8 cellular contexts compared by ENCODE assay signal in the genomic region with DNA sequence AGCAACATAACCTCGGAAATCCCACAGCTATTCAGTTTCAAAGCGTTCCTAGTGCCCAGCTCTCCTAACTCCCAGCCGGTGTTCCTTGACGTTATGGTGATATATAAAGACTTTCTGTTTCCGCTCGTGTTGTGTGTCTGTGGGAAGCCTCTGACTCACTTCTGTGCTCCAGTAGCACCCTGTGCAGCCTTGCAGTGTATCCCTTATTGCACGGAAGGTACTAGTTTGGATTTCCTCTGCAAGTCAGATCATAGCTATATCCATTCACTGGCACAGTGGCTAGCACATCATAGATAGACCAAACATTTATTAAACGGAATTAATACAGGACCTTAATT. TPM values are rescaled to one million over a fixed set of nuclear protein-coding genes. Genes with fewer than 3 reads are reported as not detected.
DNase-seq lines count a peak whose midpoint lies in the region; ATAC-seq, FAIRE-seq and TF ChIP-seq lines count a peak whose summit lies in the region.

No MANE protein-coding gene starts in this region.

- TF ChIP-seq CTCF in A549 (IDR thresholded peaks at IDR 0.05) (no peak), GM12878 (IDR thresholded peaks at IDR 0.05 in 2 of 3, conservative IDR thresholded peaks at IDR 0.05 in 1 of 3; ENCODE audit: control insufficient read depth in 2 of 3, extremely low read depth in 1 of 3, insufficient read depth in 1 of 3, low read depth in 3 of 3, low read length in 3 of 3) (no peak)

- TF ChIP-seq POLR2A in A549 (IDR thresholded peaks at IDR 0.05; ENCODE audit: low read length) (no peak), GM12878 (IDR thresholded peaks at IDR 0.05; ENCODE audit: low read depth, low read length) (no peak)

- FAIRE-seq in A549 (lab: Jason Lieb, UNC): no peak
- FAIRE-seq in RCC 7860 (lab: Jason Lieb, UNC): no peak
- peak; percentile 54 for FAIRE-seq in GM12878 (lab: Jason Lieb, UNC)

- ATAC-seq in A549 (peak; percentile 12 to 48; a peak in 3 of 6 replicates), GM18502 (IDR thresholded peaks at IDR 0.05; ENCODE audit: poor library complexity, unreplicated experiment) (peak; percentile 37), HG03025 (IDR thresholded peaks at IDR 0.05; ENCODE audit: low FRiP score, unreplicated experiment) (peak; percentile 16), GM12878 (peak; percentile 55)

- no peaks in the 10 kb centered on the region for H4K20me1 ChIP-seq in GM12878 (ENCODE audit: control insufficient read depth, insufficient read depth)

- SMC1A ChIA-PET in GM12878 (lab: Charles Lee; ENCODE audit: uncharacterized antibody, unreplicated experiment): interaction anchor here (0.6 to 0.8 kb wide), 2 partner anchors 149 to 865 kb away, joined by 3 read pairs; no protein-coding TSS in a partner anchor

- DNase-seq in A549 (ENCODE audit: low read depth in 1 of 2, low spot score in 1 of 2): peak in 1 of 2 experiments; percentile 5
- DNase-seq in RCC 7860 (ENCODE audit: low spot score): peak; percentile 68
- DNase-seq in GM12878 (ENCODE audit: low read depth, low spot score): peak; percentile 2
- no peak for DNase-seq in HT-29 (ENCODE audit: low spot score)

- no peaks in the 10 kb centered on the region for H3K9me3 ChIP-seq in A549
- H3K9me3 ChIP-seq in GM12878 (replicated peaks; ENCODE audit: control insufficient read depth, insufficient read depth, low read length): no peaks in the 10 kb centered on the region
- no peaks in the 10 kb centered on the region for H3K9me3 ChIP-seq in iPS-18a (ENCODE audit: control insufficient read depth, low read depth, low read length)

- intact Hi-C loops in GM12878 (cut with micrococcal nuclease; ENCODE audit: unreplicated experiment): no loop called here

- CTCF ChIA-PET in A549 (lab: Yijun Ruan, JAX): no interaction called here
- CTCF ChIA-PET in GM12878 (lab: Yijun Ruan, JAX): interaction anchor here (1.0 to 1.4 kb wide), 3 partner anchors 81 to 208 kb away, joined by 3 to 6 read pairs (median 3); no protein-coding TSS in a partner anchor

- H3K4me2 ChIP-seq in A549 (peak overlapping the region; percentile 77), GM12878 (ENCODE audit: control insufficient read depth, insufficient read depth) (peak overlapping the region; percentile 89)

- H3K4me3 ChIP-seq in A549 (peak overlapping the region; percentile 55), GM12878 (peak overlapping the region; percentile 88), iPS-18a (ENCODE audit: low read length) (peak overlapping the region; percentile 93), skin epidermis (peak overlapping the region; percentile 48 to 78 (median 68))

- H3K27me3 ChIP-seq in GM12878 (replicated peaks in 1 of 2; ENCODE audit: control insufficient read depth in 2 of 2, insufficient read depth in 2 of 2, low read length in 1 of 2) (no peaks in the 10 kb centered on the region), iPS-18a (ENCODE audit: control insufficient read depth, insufficient read depth, low read length) (no peaks in the 10 kb centered on the region)

- no peak for TF ChIP-seq EP300 in A549 (IDR thresholded peaks at IDR 0.05)
- TF ChIP-seq EP300 in GM12878 (IDR thresholded peaks at IDR 0.05; ENCODE audit: borderline replicate concordance in 1 of 2, control insufficient read depth in 1 of 2, low read depth in 2 of 2, low read length in 2 of 2): no peak

- H2AFZ ChIP-seq in GM12878 (ENCODE audit: control insufficient read depth, low read depth, low read length): peak overlapping the region; percentile 97

- no peaks in the 10 kb centered on the region for H3K79me2 ChIP-seq in GM12878 (ENCODE audit: control insufficient read depth, insufficient read depth, low read length)

- H3K4me1 ChIP-seq in A549: 0 out of 3 replicates have a peak, but pooled peaks cover 4% of the 10 kb centered on the region
- H3K4me1 ChIP-seq in GM12878 (ENCODE audit: control insufficient read depth, insufficient read depth, low read length): peaks cover 3% of the 10 kb centered on the region; the same call in 1 of the 2 replicates
- H3K4me1 ChIP-seq in iPS-18a (ENCODE audit: control insufficient read depth, low read depth, low read length): no peaks in the 10 kb centered on the region

- RAD21 ChIA-PET in GM12878 (lab: Charles Lee; ENCODE audit: unreplicated experiment): interaction anchor here (0.6 to 1.1 kb wide), 2 partner anchors 80 to 86 kb away, joined by 3 read pairs; no protein-coding TSS in a partner anchor

- H3K9ac ChIP-seq in GM12878 (ENCODE audit: control insufficient read depth, insufficient read depth, low read length): peak overlapping the region; percentile 68
- H3K9ac ChIP-seq in iPS-18a (ENCODE audit: low read length): peak overlapping the region; percentile 84

- 2% methylated on average over 8 of the region's 8 CpGs for WGBS in A549 (ENCODE audit: missing lambda C conversion rate)
- under 1% methylated on average over 8 of the region's 8 CpGs for WGBS in GM12878 (ENCODE audit: insufficient coverage, insufficient replicate concordance, low lambda C conversion rate, missing lambda C conversion rate)

- POLR2A ChIA-PET in A549 (lab: Yijun Ruan, JAX) (no interaction called here), GM12878 (lab: Charles Lee) (interaction anchor here (0.6 kb wide), 1 partner anchor 524 kb away, joined by 3 read pairs; no protein-coding TSS in a partner anchor)

- H3K27ac ChIP-seq in A549 (peak overlapping the region; percentile 77 to 96), GM12878 (ENCODE audit: control insufficient read depth, insufficient read depth) (no peak overlapping the region; the same call in 1 of the 2 replicates), iPS-18a (ENCODE audit: low read length) (peak overlapping the region; percentile 27), skin epidermis (peak overlapping the region in 20 of 21 experiments; percentile 32 to 90 (median 76))

- in situ Hi-C loops in GM12878 (cut with MboI): no loop called here

- no TSS peak for BruUV-seq in GM12878 (replicated peaks; lab: Mats Ljungman, UMichigan)

- no peak for TF ChIP-seq RAD21 in A549 (conservative IDR thresholded peaks at IDR 0.05 in 1 of 2, IDR thresholded peaks at IDR 0.05 in 1 of 2)
- TF ChIP-seq RAD21 in GM12878 (IDR thresholded peaks at IDR 0.05; ENCODE audit: insufficient read depth, low read depth, low read length): no peak

- no peaks in the 10 kb centered on the region for H3K36me3 ChIP-seq in GM12878 (ENCODE audit: control insufficient read depth in 2 of 2, insufficient read depth in 2 of 2, low read length in 1 of 2)
- no peaks in the 10 kb centered on the region for H3K36me3 ChIP-seq in iPS-18a (ENCODE audit: control insufficient read depth, low read depth, low read length)

TF ChIP-seq in A549, 52 proteins besides CTCF, POLR2A, EP300 and RAD21 (continues in another document):
- TF ChIP-seq CHD4 (IDR thresholded peaks at IDR 0.05; ENCODE audit: borderline replicate concordance) (no peak), NFE2L2 (conservative IDR thresholded peaks at IDR 0.05; ENCODE audit: low read length) (no peak), FOSB (CRISPR knock-in tag; IDR thresholded peaks at IDR 0.05) (no peak), MAFK (IDR thresholded peaks at IDR 0.05; ENCODE audit: partially characterized antibody) (no peak), EHF (CRISPR knock-in tag; IDR thresholded peaks at IDR 0.05) (no peak), SMC3 (IDR thresholded peaks at IDR 0.05) (no peak), ZNF302 (CRISPR knock-in tag; IDR thresholded peaks at IDR 0.05) (no peak), HEYL (CRISPR knock-in tag; IDR thresholded peaks at IDR 0.05) (no peak)
- TF ChIP-seq, protein P1, sequence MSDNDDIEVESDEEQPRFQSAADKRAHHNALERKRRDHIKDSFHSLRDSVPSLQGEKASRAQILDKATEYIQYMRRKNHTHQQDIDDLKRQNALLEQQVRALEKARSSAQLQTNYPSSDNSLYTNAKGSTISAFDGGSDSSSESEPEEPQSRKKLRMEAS (IDR thresholded peaks at IDR 0.05): no peak

TF ChIP-seq in GM12878, 131 proteins besides CTCF, POLR2A, EP300 and RAD21 (continues in another document):
- no peak for TF ChIP-seq CHD1 (IDR thresholded peaks at IDR 0.05; ENCODE audit: low read depth, low read length)
- no peak for TF ChIP-seq NRF1 (conservative IDR thresholded peaks at IDR 0.05; ENCODE audit: low read depth, low read length)
- no peak for TF ChIP-seq BMI1 (IDR thresholded peaks at IDR 0.05; ENCODE audit: borderline replicate concordance)

RNA-seq across cellular contexts. Expression of a gene that starts 0.6 kb away (rescaled TPM):
- polyA plus RNA-seq in A549 (2011; rRNA removed) (10.5 and 11.1 TPM in 2 replicates), A549 (2017; fragmentation: RNase III; extraction: RNeasy Plus Mini Kit Qiagen cat#74134 plus additional on column Dnase treatment) (3.9 to 4.9 TPM (median 4.4 TPM) in 3 replicates), GM12878 (2011; rRNA removed) (4.5 and 5.0 TPM in 2 replicates), GM12878 (2014; fragmentation: Illumina TruSeq; extraction: Trizol) (3.3 and 4.9 TPM in 2 replicates), GM12878 (2014; fragmentation: Nextera tagmentation; extraction: Ambion mirVana) (1 to 10 TPM; 2.4 to 2.8 TPM), GM12878 (2014; rRNA removed) (3.6 and 3.9 TPM in 2 replicates), GM12878 (2016; fragmentation: Nextera tagmentation; extraction: Ambion mirVana) (1 to 10 TPM; 3.1 to 5.4 TPM)
- polyA plus RNA-seq in A549 (2012; cell fraction: cytosol; rRNA removed): 1.9 and 2.0 TPM in 2 replicates
- 0.62 and 1.1 TPM in 2 replicates for polyA plus RNA-seq in A549 (2012; cell fraction: nucleus; rRNA removed)
- polyA minus RNA-seq in A549 (2011; rRNA and poly(A)+ RNA removed): 5.3 and 8.2 TPM in 2 replicates
- 5.9 and 6.0 TPM in 2 replicates for total RNA-seq in GM12878 (2013; cell fraction: nucleolus; rRNA removed)
- total RNA-seq in GM12878 (2014; rRNA removed) (1.6 and 1.9 TPM in 2 replicates), GM12878 (2014; rRNA removed; fragmentation: Illumina TruSeq; extraction: Trizol) (2.0 and 2.6 TPM in 2 replicates), GM12878 (2021) (2.2 TPM in 2 replicates)
- 1.7 TPM for polyA plus RNA-seq in GM12878 (2011; ENCODE audit: low read depth)
- polyA plus RNA-seq in GM12878 (2011; cell fraction: cytosol; rRNA removed): 1.9 and 3.8 TPM in 2 replicates
- polyA plus RNA-seq in GM12878 (2011; cell fraction: nucleus; rRNA removed): 2.8 and 3.2 TPM in 2 replicates
- polyA plus RNA-seq in GM12878 (2012): 2.1 and 3.8 TPM in 2 replicates
- polyA minus RNA-seq in GM12878 (2011; rRNA and poly(A)+ RNA removed): 1.5 and 1.7 TPM in 2 replicates
- polyA minus RNA-seq in GM12878 (2011; cell fraction: cytosol; rRNA and poly(A)+ RNA removed): 0.42 TPM in 1 of 2 replicates, not detected in the other
- polyA minus RNA-seq in GM12878 (2011; cell fraction: nucleus; rRNA and poly(A)+ RNA removed): 2.9 and 4.3 TPM in 2 replicates
- total RNA-seq in HT-29 (2014; rRNA removed; shearing (Covaris generic)): 3.7 and 9.3 TPM in 2 replicates
